21 cellular contexts compared by ENCODE assay signal in genomic region chr2:234975611-234976010, GRCh38. TPM values are rescaled to one million over a fixed set of nuclear protein-coding genes. Genes with fewer than 3 reads are reported as not detected.
"Had no signal": no experiment of that assay in that cellular context is flagged by ENCODE, and none has a peak within 500 bp of the region (broad histone marks: within the 10 kb centered on the region; RNA-seq: fewer than 3 reads in every experiment).

No MANE protein-coding gene starts in this region.

- H3K9me3 ChIP-seq: colonic mucosa, mucosa of descending colon, thyroid gland, upper lobe of right lung had no signal

- H3K36me3 ChIP-seq: colonic mucosa, left ventricle myocardium inferior, thyroid gland, upper lobe of right lung had no signal

- H3K27me3 ChIP-seq: colonic mucosa, foreskin keratinocyte, thyroid gland, upper lobe of right lung had no signal

- ATAC-seq: activated CD4-positive, alpha-beta T cell treated with anti-CD3 and anti-CD28 coated beads for 36 hours; activated CD8-positive, alpha-beta memory T cell treated with anti-CD3 and anti-CD28 coated beads, Interleukin-2, amount 10 ng/mL, durations not matched to agents 7 days and 5 days; activated CD8-positive, alpha-beta T cell treated with anti-CD3 and anti-CD28 coated beads, Interleukin-2, amount 10 ng/mL, durations not matched to agents 7 days and 5 days; activated naive CD4-positive, alpha-beta T cell treated with anti-CD3 and anti-CD28 coated beads, Interleukin-2, amount 50 U/mL, for 72 hours; esophagus mucosa; foreskin keratinocyte; natural killer cell treated with Interleukin-12 subunit alpha and Interleukin-12 subunit beta and Interleukin-15 and Interleukin-18, amount 100 ng/mL, for 72 hours; sciatic nerve; stimulated activated effector memory CD8-positive, alpha-beta T cell treated with anti-CD3 and anti-CD28 coated beads, Interleukin-12 subunit alpha, Interleukin-12 subunit beta, amount 100 ng/mL, for 72 hours; upper lobe of right lung had no signal

- DNase-seq: activated CD4-positive, alpha-beta T cell treated with anti-CD3 and anti-CD28 coated beads for 36 hours; activated CD4-positive, CD25-positive, alpha-beta regulatory T cell; activated CD8-positive, alpha-beta memory T cell treated with anti-CD3 and anti-CD28 coated beads, Interleukin-2, amount 10 ng/mL, durations not matched to agents 7 days and 5 days; activated CD8-positive, alpha-beta T cell treated with anti-CD3 and anti-CD28 coated beads, Interleukin-2, amount 10 ng/mL, durations not matched to agents 7 days and 5 days; activated T-cell treated with anti-CD3 and anti-CD28 coated beads, Interleukin-2, amount 50 U/mL, for 48 hours; cerebellar nuclear complex; colonic mucosa; foreskin keratinocyte; left ventricle myocardium inferior; mucosa of descending colon; small intestine; stimulated activated CD4-positive, alpha-beta T cell treated with anti-CD3 and anti-CD28 coated beads, Interleukin-4, amount 100 ng/mL, for 24 hours; T-helper 1 cell; thyroid gland; upper lobe of right lung had no signal

- H3K4me3 ChIP-seq: colonic mucosa, lung, mucosa of descending colon, thyroid gland, upper lobe of right lung had no signal

- H3K27ac ChIP-seq: colonic mucosa, foreskin keratinocyte, thyroid gland, upper lobe of right lung had no signal

RNA-seq across cellular contexts. Expression of gene SH3BP4, which starts 23.8 kb away (rescaled TPM):
- total RNA-seq: activated CD8-positive, alpha-beta T cell treated with anti-CD3 and anti-CD28 coated beads, Interleukin-2, amount 10 ng/mL, durations not matched to agents 7 days and 5 days; natural killer cell treated with Interleukin-12 subunit alpha and Interleukin-12 subunit beta and Interleukin-15 and Interleukin-18, amount 100 ng/mL, for 72 hours had no signal
